26 cellular contexts compared by ENCODE assay signal in the genomic region with DNA sequence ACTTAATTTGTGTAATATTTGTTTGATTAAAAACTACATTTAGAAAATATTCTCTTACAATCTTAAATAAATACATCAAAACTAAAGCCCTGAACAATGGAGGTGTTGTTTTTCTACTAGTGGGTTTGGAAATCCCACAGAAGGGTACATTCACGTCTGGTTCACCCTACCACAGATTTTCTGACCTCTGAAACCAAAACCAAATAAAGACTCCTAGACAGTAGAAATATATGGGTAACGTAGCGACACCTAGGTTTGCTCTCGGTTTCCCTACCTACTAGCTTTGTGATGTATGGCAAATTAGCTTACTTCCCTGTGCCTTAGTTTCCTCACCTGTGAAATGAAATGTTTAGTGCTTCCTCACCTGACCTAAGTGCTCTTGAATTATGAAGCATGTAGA.
DNase-seq lines count a peak whose midpoint lies in the region; ATAC-seq and TF ChIP-seq lines count a peak whose summit lies in the region.
"Had no signal": no experiment of that assay in that cellular context is flagged by ENCODE, and none has a peak within 500 bp of the region (broad histone marks: within the 10 kb centered on the region; RNA-seq: fewer than 3 reads in every experiment).

No MANE protein-coding gene starts in this region.

- no peak for DNase-seq in natural killer cell
- DNase-seq in natural killer cell treated with Interleukin-12 subunit alpha and Interleukin-12 subunit beta and Interleukin-15 and Interleukin-18, amount 100 ng/mL, for 72 hours (ENCODE audit: low spot score), result no peak
- DNase-seq in NCI-H446 (lab: John Stamatoyannopoulos, UW), result no peak
- no peak for DNase-seq in islet precursor cell
- no peak for DNase-seq in activated T-cell treated with anti-CD3 and anti-CD28 coated beads, Interleukin-2, amount 50 U/mL, for 4 hours
- DNase-seq: Caco-2; CD8-positive, alpha-beta T cell; DMS79; EL; GF-D8; GOT3; HFFc6; Kasumi-1; NCI-H1105; NCI-H1436 treated with DMSO at 0.1 percent for 48 hours; NCI-H1930; NCI-H2107; NCI-H524 treated with DMSO at 0.1 percent for 48 hours; NCI-H774; PC-9; Right ventricle myocardium superior; RPMI8226 had no signal

- H3K27ac Mint-ChIP-seq in natural killer cell, result no peak overlapping the region
- H3K27ac Mint-ChIP-seq in natural killer cell treated with Interleukin-12 subunit alpha and Interleukin-12 subunit beta and Interleukin-15 and Interleukin-18, amount 100 ng/mL, for 72 hours, result no peak overlapping the region
- H3K27ac Mint-ChIP-seq: B cell; CD8-positive, alpha-beta T cell; HFFc6 had no signal

- H3K4me1 Mint-ChIP-seq in natural killer cell, result peaks cover 25 to 28% of the 10 kb centered on the region in 2 donors
- peaks cover 10 to 22% of the 10 kb centered on the region in 2 donors for H3K4me1 Mint-ChIP-seq in natural killer cell treated with Interleukin-12 subunit alpha and Interleukin-12 subunit beta and Interleukin-15 and Interleukin-18, amount 100 ng/mL, for 72 hours (ENCODE audit: low read depth in 2 of 2)
- peaks cover 5% of the 10 kb centered on the region for H3K4me1 Mint-ChIP-seq in activated T-cell treated with anti-CD3 and anti-CD28 coated beads, Interleukin-2, amount 50 U/mL, for 4 hours (ENCODE audit: low read depth)

- H3K36me3 Mint-ChIP-seq in natural killer cell, result no peaks in the 10 kb centered on the region
- no peaks in the 10 kb centered on the region for H3K36me3 Mint-ChIP-seq in natural killer cell treated with Interleukin-12 subunit alpha and Interleukin-12 subunit beta and Interleukin-15 and Interleukin-18, amount 100 ng/mL, for 72 hours
- peaks cover 18% of the 10 kb centered on the region for H3K36me3 Mint-ChIP-seq in activated T-cell treated with anti-CD3 and anti-CD28 coated beads, Interleukin-2, amount 50 U/mL, for 4 hours (ENCODE audit: insufficient read depth)

- no peak overlapping the region for H3K4me3 Mint-ChIP-seq in natural killer cell
- no peak overlapping the region for H3K4me3 Mint-ChIP-seq in natural killer cell treated with Interleukin-12 subunit alpha and Interleukin-12 subunit beta and Interleukin-15 and Interleukin-18, amount 100 ng/mL, for 72 hours
- no peak overlapping the region for H3K4me3 Mint-ChIP-seq in activated T-cell treated with anti-CD3 and anti-CD28 coated beads, Interleukin-2, amount 50 U/mL, for 4 hours
- H3K4me3 Mint-ChIP-seq: B cell; CD8-positive, alpha-beta T cell; HFFc6 had no signal

- intact Hi-C loops in natural killer cell (cut with micrococcal nuclease), result no loop called here

- no peaks in the 10 kb centered on the region for H3K9me3 Mint-ChIP-seq in natural killer cell
- H3K9me3 Mint-ChIP-seq in natural killer cell treated with Interleukin-12 subunit alpha and Interleukin-12 subunit beta and Interleukin-15 and Interleukin-18, amount 100 ng/mL, for 72 hours, result no peaks in the 10 kb centered on the region
- H3K9me3 Mint-ChIP-seq in activated T-cell treated with anti-CD3 and anti-CD28 coated beads, Interleukin-2, amount 50 U/mL, for 4 hours, result no peaks in the 10 kb centered on the region
- H3K9me3 Mint-ChIP-seq: HFFc6 had no signal

- no peaks in the 10 kb centered on the region for H3K27me3 Mint-ChIP-seq in natural killer cell (ENCODE audit: low read depth in 2 of 2)
- no peaks in the 10 kb centered on the region for H3K27me3 Mint-ChIP-seq in natural killer cell treated with Interleukin-12 subunit alpha and Interleukin-12 subunit beta and Interleukin-15 and Interleukin-18, amount 100 ng/mL, for 72 hours
- H3K27me3 Mint-ChIP-seq in activated T-cell treated with anti-CD3 and anti-CD28 coated beads, Interleukin-2, amount 50 U/mL, for 4 hours (ENCODE audit: low read depth), result no peaks in the 10 kb centered on the region
- H3K27me3 Mint-ChIP-seq: B cell had no signal

- ATAC-seq in natural killer cell (peak in 2 of 3 donors; percentile 34 to 85), HG02678 (IDR thresholded peaks at IDR 0.05; ENCODE audit: unreplicated experiment) (peak; percentile 72), HG03565 (IDR thresholded peaks at IDR 0.05; ENCODE audit: unreplicated experiment) (peak; percentile 38)
- no peak for ATAC-seq in natural killer cell treated with Interleukin-12 subunit alpha and Interleukin-12 subunit beta and Interleukin-15 and Interleukin-18, amount 100 ng/mL, for 72 hours
- ATAC-seq in activated T-cell treated with anti-CD3 and anti-CD28 coated beads, Interleukin-2, amount 50 U/mL, for 4 hours, result no peak
- ATAC-seq: CD8-positive, alpha-beta T cell; K562 had no signal

- no peak for TF ChIP-seq CTCF in natural killer cell (IDR thresholded peaks at IDR 0.05)

Comparison
In these comparisons a context has a peak if more than half of its experiments do, and no peak if none do; other contexts are left out.
1. ATAC-seq: peak in natural killer cell (2 of 3), HG02678 (single experiment) and HG03565 (single experiment); none in natural killer cell treated with Interleukin-12 subunit alpha and Interleukin-12 subunit beta and Interleukin-15 and Interleukin-18, amount 100 ng/mL, for 72 hours (0 of 2) and activated T-cell treated with anti-CD3 and anti-CD28 coated beads, Interleukin-2, amount 50 U/mL, for 4 hours (0 of 2).